ENCODE assay signal across 8 cellular contexts in genomic region chr2:17813015-17813741, GRCh38. TPM values are rescaled to one million over a fixed set of nuclear protein-coding genes. Genes with fewer than 3 reads are reported as not detected.
DNase-seq lines count a peak whose midpoint lies in the region; ATAC-seq and TF ChIP-seq lines count a peak whose summit lies in the region.

No MANE protein-coding gene starts in this region.

- peaks cover 16% of the 10 kb centered on the region for H3K4me1 Mint-ChIP-seq in CD14-positive monocyte

- peak overlapping the region in 6 of 7 donors; percentile 14 to 80 (median 68) for H3K27ac Mint-ChIP-seq in CD14-positive monocyte

- H3K9me3 ChIP-seq in heart left ventricle (no peaks in the 10 kb centered on the region), HAP-1 (no peaks in the 10 kb centered on the region)

- 57 to 71% (median 63%) methylated on average over 5 of the region's 5 CpGs for WGBS in heart left ventricle, 4 donors

- peak overlapping the region in 1 of 2 donors; percentile 17 for H3K4me3 Mint-ChIP-seq in CD14-positive monocyte

- H3K4me3 ChIP-seq in heart left ventricle (peak overlapping the region in 3 of 12 donors; percentile 3 to 23 (median 9)), HAP-1 (no peak overlapping the region)

- H3K9me3 Mint-ChIP-seq in CD14-positive monocyte: peaks cover 0 to 2% (median 0%) of the 10 kb centered on the region in 7 donors

- no peaks in the 10 kb centered on the region for H3K27me3 ChIP-seq in heart left ventricle
- H3K27me3 ChIP-seq in HAP-1 (ENCODE audit: low read depth): no peaks in the 10 kb centered on the region

- H3K36me3 Mint-ChIP-seq in CD14-positive monocyte: no peaks in the 10 kb centered on the region

- TF ChIP-seq CTCF in CD14-positive monocyte (IDR thresholded peaks at IDR 0.05): no peak
- no peak for TF ChIP-seq CTCF in heart left ventricle (IDR thresholded peaks at IDR 0.05)

- intact Hi-C loops in CD14-positive monocyte (cut with micrococcal nuclease): no loop called here
- intact Hi-C loops in heart left ventricle (cut with DNase I): no loop called here

- H3K27ac ChIP-seq in heart left ventricle: peak overlapping the region in 11 of 12 donors; percentile 37 to 86 (median 65)

- ATAC-seq in GM21526 (IDR thresholded peaks at IDR 0.05; ENCODE audit: low FRiP score, unreplicated experiment) (peak; percentile 45), heart left ventricle (peak in 3 of 4 donors; percentile 65 to 85 (median 74))

- H3K27me3 Mint-ChIP-seq in CD14-positive monocyte (ENCODE audit: low read depth in 3 of 3): peaks cover 0 to 3% (median 0%) of the 10 kb centered on the region in 3 donors

- peaks cover 0 to 24% (median 7%) of the 10 kb centered on the region in 12 donors for H3K4me1 ChIP-seq in heart left ventricle
- peaks cover 2% of the 10 kb centered on the region; the same call in 1 of the 2 replicates for H3K4me1 ChIP-seq in HAP-1

- in situ Hi-C loops in HAP-1 (cut with MboI; ENCODE audit: low sequenced_read_pairs): no loop called here

- DNase-seq in CD14-positive monocyte (ENCODE audit: low spot score) (no peak), HT1080 (ENCODE audit: low read depth) (peak; percentile 78), heart left ventricle (no peak), HAP-1 (ENCODE audit: low spot score in 2 of 2) (no peak), NAMALWA (ENCODE audit: low spot score) (no peak), DMS53 treated with DMSO at 0.1 percent for 48 hours (lab: John Stamatoyannopoulos, UW; ENCODE audit: unreplicated experiment) (no peak), NCI-H2196 treated with DMSO at 0.1 percent for 48 hours (lab: John Stamatoyannopoulos, UW; ENCODE audit: unreplicated experiment) (no peak)

- TF ChIP-seq POLR2A in heart left ventricle (IDR thresholded peaks at IDR 0.05): no peak

- no peaks in the 10 kb centered on the region for H3K36me3 ChIP-seq in heart left ventricle
- no peaks in the 10 kb centered on the region for H3K36me3 ChIP-seq in HAP-1 (replicated peaks)

RNA-seq across cellular contexts. Expression of gene MSGN1, which starts 3.1 kb away (rescaled TPM):
- polyA plus RNA-seq in CD14-positive monocyte (not detected), heart left ventricle (not detected)
- total RNA-seq in HT1080 (2014; rRNA removed; shearing (Covaris generic)): not detected in 2 replicates
- not detected in 2 replicates for polyA plus RNA-seq in HT1080 (2015; cell fraction: cytosol; rRNA removed)
- polyA plus RNA-seq in HT1080 (2015; cell fraction: nucleus; rRNA removed): not detected in 2 replicates
- not detected for total RNA-seq in heart left ventricle

RNA-seq across cellular contexts. Expression of gene GEN1, which starts 59.2 kb away (rescaled TPM):
- under 1 TPM; 0.79 to 0.96 TPM for polyA plus RNA-seq in CD14-positive monocyte
- total RNA-seq in HT1080 (2014; rRNA removed; shearing (Covaris generic)): 11.0 and 11.9 TPM in 2 replicates
- 6.2 and 8.2 TPM in 2 replicates for polyA plus RNA-seq in HT1080 (2015; cell fraction: cytosol; rRNA removed)
- polyA plus RNA-seq in HT1080 (2015; cell fraction: nucleus; rRNA removed): 43.0 and 52.9 TPM in 2 replicates
- 1 to 10 TPM; 2.4 to 8.8 (median 3.1) TPM for total RNA-seq in heart left ventricle
- 1 to 10 TPM; 1.0 to 1.8 TPM for polyA plus RNA-seq in heart left ventricle

RNA-seq across cellular contexts. Expression of gene SMC6, which starts 59.6 kb away (rescaled TPM):
- 1 to 10 TPM; 3.8 to 6.1 TPM for polyA plus RNA-seq in CD14-positive monocyte
- total RNA-seq in HT1080 (2014; rRNA removed; shearing (Covaris generic)): 18.0 and 19.6 TPM in 2 replicates
- 18.8 and 22.2 TPM in 2 replicates for polyA plus RNA-seq in HT1080 (2015; cell fraction: cytosol; rRNA removed)
- polyA plus RNA-seq in HT1080 (2015; cell fraction: nucleus; rRNA removed): 40.2 and 43.7 TPM in 2 replicates
- total RNA-seq in heart left ventricle: 10 to 100 TPM; 10.1 to 14.7 (median 12.7) TPM
- 1 to 10 TPM; 5.9 to 7.0 TPM for polyA plus RNA-seq in heart left ventricle
